Comparison of ENCODE assay signal across 16 cellular contexts in genomic region chr20:7505152-7505834, GRCh38.
DNase-seq lines count a peak whose midpoint lies in the region; ATAC-seq and TF ChIP-seq lines count a peak whose summit lies in the region.
"Had no signal": no experiment of that assay in that cellular context is flagged by ENCODE, and none has a peak within 500 bp of the region (broad histone marks: within the 10 kb centered on the region; RNA-seq: fewer than 3 reads in every experiment).

No MANE protein-coding gene starts in this region.

- H3K4me2 ChIP-seq in KMS-11 (peak overlapping the region; percentile 41), mesendoderm (ENCODE audit: low read length) (no peak overlapping the region)

- no peak overlapping the region for H3K4ac ChIP-seq in mesendoderm (ENCODE audit: low read depth, low read length)

- no peaks in the 10 kb centered on the region for H3K9me3 ChIP-seq in upper lobe of left lung
- H3K9me3 ChIP-seq: heart left ventricle, thoracic aorta had no signal

- H3K4me1 ChIP-seq in KMS-11 (ENCODE audit: low read depth, poor library complexity, severe bottlenecking) (peaks cover 32% of the 10 kb centered on the region), mesendoderm (ENCODE audit: control insufficient read depth, low read depth, low read length) (no peaks in the 10 kb centered on the region), upper lobe of left lung (peaks cover 0 to 3% (median 0%) of the 10 kb centered on the region in 4 donors)

- H4K20me1 ChIP-seq in KMS-11 (ENCODE audit: insufficient read depth), result no peaks in the 10 kb centered on the region

- H3K4me3 ChIP-seq in KMS-11 (IDR thresholded peaks at IDR 0.05; ENCODE audit: insufficient read depth, low read depth, low read length) (no peak overlapping the region), mesendoderm (ENCODE audit: low read length) (no peak overlapping the region), upper lobe of left lung (no peak overlapping the region)
- H3K4me3 ChIP-seq: heart left ventricle, thoracic aorta had no signal

- H3K9ac ChIP-seq in KMS-11 (no peak overlapping the region), mesendoderm (ENCODE audit: low read length) (no peak overlapping the region)

- no peak for TF ChIP-seq EP300 in upper lobe of left lung (IDR thresholded peaks at IDR 0.05)

- H3K18ac ChIP-seq in mesendoderm (ENCODE audit: low read length), result no peak overlapping the region

- H2AFZ ChIP-seq in KMS-11 (ENCODE audit: low read depth), result peak overlapping the region; percentile 27; the same call in 1 of the 2 replicates

- peak; percentile 5 for DNase-seq in mesendoderm
- no peak for DNase-seq in NCI-H2029 treated with DMSO at 0.1 percent for 48 hours (lab: John Stamatoyannopoulos, UW)
- no peak for DNase-seq in islet precursor cell
- DNase-seq in HK-2 (ENCODE audit: unreplicated experiment), result no peak
- DNase-seq in upper lobe of left lung, result no peak
- DNase-seq: activated naive CD4-positive, alpha-beta T cell treated with anti-CD3 and anti-CD28 coated beads, Interleukin-2, amount 10 ng/mL, durations not matched to agents 7 days and 5 days; dermis blood vessel endothelial cell; heart left ventricle; NCI-H2171 treated with DMSO at 0.1 percent for 48 hours; occipital lobe; stimulated activated CD4-positive, alpha-beta T cell treated with anti-CD3 and anti-CD28 coated beads, Interleukin-2, amount 100 ng/mL, for 48 hours had no signal

- no peak overlapping the region for H2BK120ac ChIP-seq in mesendoderm (ENCODE audit: low read depth, low read length)

- no peak overlapping the region for H4K8ac ChIP-seq in mesendoderm (ENCODE audit: low read depth, low read length)

- no peak overlapping the region for H2BK5ac ChIP-seq in mesendoderm (ENCODE audit: low read length)

- ATAC-seq in GM18867 (IDR thresholded peaks at IDR 0.05; ENCODE audit: unreplicated experiment) (peak; percentile 65), GM21423 (IDR thresholded peaks at IDR 0.05; ENCODE audit: unreplicated experiment) (peak; percentile 48), upper lobe of left lung (ENCODE audit: low FRiP score in 2 of 2) (no peak)
- ATAC-seq: esophagus mucosa, heart left ventricle had no signal

- H3K36me3 ChIP-seq in KMS-11 (ENCODE audit: insufficient read depth) (no peaks in the 10 kb centered on the region), mesendoderm (ENCODE audit: control insufficient read depth, insufficient read depth, low read length) (no peaks in the 10 kb centered on the region), upper lobe of left lung (no peaks in the 10 kb centered on the region)
- H3K36me3 ChIP-seq: heart left ventricle, thoracic aorta had no signal

- TF ChIP-seq CTCF in KMS-11 (conservative IDR thresholded peaks at IDR 0.05; ENCODE audit: low read depth, low read length) (no peak), upper lobe of left lung (IDR thresholded peaks at IDR 0.05) (no peak)

- H3K79me1 ChIP-seq in mesendoderm (ENCODE audit: low read length), result no peaks in the 10 kb centered on the region

- H3K56ac ChIP-seq in mesendoderm (ENCODE audit: low read length), result no peak overlapping the region

- no peak for TF ChIP-seq POLR2A in upper lobe of left lung (IDR thresholded peaks at IDR 0.05)

- H3K23ac ChIP-seq in mesendoderm (ENCODE audit: low read length), result no peak overlapping the region

- H3K27me3 ChIP-seq in KMS-11 (ENCODE audit: insufficient read depth, low read depth), result no peaks in the 10 kb centered on the region
- no peaks in the 10 kb centered on the region for H3K27me3 ChIP-seq in mesendoderm (ENCODE audit: insufficient read depth, low read length, poor library complexity)
- H3K27me3 ChIP-seq in upper lobe of left lung, result no peaks in the 10 kb centered on the region
- H3K27me3 ChIP-seq: heart left ventricle had no signal

- no peak overlapping the region for H4K5ac ChIP-seq in mesendoderm (ENCODE audit: low read length)

- no CpG with 5 or more reads among the region's 4 CpGs for WGBS in mesendoderm (ENCODE audit: extremely low coverage, insufficient coverage, low lambda C conversion rate)
- 65 to 73% methylated on average over 4 of the region's 4 CpGs for WGBS in upper lobe of left lung, 2 donors

- H2BK15ac ChIP-seq in mesendoderm (replicated peaks; ENCODE audit: low read depth), result no peak overlapping the region

- H3K79me2 ChIP-seq in KMS-11 (ENCODE audit: insufficient read depth, low read depth), result no peaks in the 10 kb centered on the region
- H3K79me2 ChIP-seq in mesendoderm (ENCODE audit: control insufficient read depth, insufficient read depth, low read length), result no peaks in the 10 kb centered on the region

- H2AK5ac ChIP-seq in mesendoderm (ENCODE audit: low read length), result no peak overlapping the region

- H3K27ac ChIP-seq in KMS-11 (peak overlapping the region; percentile 46; the same call in 1 of the 2 replicates), mesendoderm (ENCODE audit: low read depth, low read length) (no peak overlapping the region), upper lobe of left lung (no peak overlapping the region)
- H3K27ac ChIP-seq: heart left ventricle, thoracic aorta had no signal

Comparison
In these comparisons a context has a peak if more than half of its experiments do, and no peak if none do; other contexts are left out.
1. ATAC-seq: peak in GM18867 (single experiment) and GM21423 (single experiment); none in upper lobe of left lung (0 of 2).